ENCODE assay signal across 26 cellular contexts in genomic region chr6:91678679-91679078, GRCh38.
A peak's percentile ranks its signal among the peaks of the same experiment; 100 is the strongest.
DNase-seq lines count a peak whose midpoint lies in the region; ATAC-seq, FAIRE-seq and TF ChIP-seq lines count a peak whose summit lies in the region.
"Had no signal": no experiment of that assay in that cellular context is flagged by ENCODE, and none has a peak within 500 bp of the region (broad histone marks: within the 10 kb centered on the region; RNA-seq: fewer than 3 reads in every experiment).

No MANE protein-coding gene starts in this region.

- no peak overlapping the region for H3K9ac ChIP-seq in GM12878 (ENCODE audit: control insufficient read depth, insufficient read depth, low read length)
- H3K9ac ChIP-seq: BLaER1 had no signal

- DNase-seq in DMS79 (lab: John Stamatoyannopoulos, UW) (peak; percentile 79), NCI-H1105 (lab: John Stamatoyannopoulos, UW) (peak; percentile 76), NCI-H2107 treated with DMSO at 0.1 percent for 48 hours (lab: John Stamatoyannopoulos, UW; ENCODE audit: unreplicated experiment) (peak; percentile 90), GM12878 (ENCODE audit: low read depth, low spot score) (no peak), COLO829 (ENCODE audit: low spot score) (no peak), RPMI8226 (no peak), G401 (ENCODE audit: low spot score) (no peak)
- DNase-seq: activated CD4-positive, alpha-beta T cell treated with anti-CD3 and anti-CD28 coated beads, Interleukin-2, amount 10 ng/mL, durations not matched to agents 24 days and 14 days; activated naive CD4-positive, alpha-beta T cell treated with anti-CD3 and anti-CD28 coated beads for 36 hours; activated T-cell treated with anti-CD3 and anti-CD28 coated beads, Interleukin-2, amount 50 U/mL, for 48 hours; amygdala; Caco-2; islet precursor cell; Kasumi-1; NCI-H1048; NCI-H524 treated with DMSO at 0.1 percent for 48 hours; sigmoid colon; stimulated activated CD4-positive, alpha-beta T cell treated with anti-CD3 and anti-CD28 coated beads, Interleukin-15, amount 100 ng/mL, for 24 hours; stomach had no signal

- no peak overlapping the region for H3K27ac ChIP-seq in GM12878 (ENCODE audit: control insufficient read depth, insufficient read depth)
- H3K27ac ChIP-seq: BLaER1, coronary artery, sigmoid colon, stomach, tibial nerve had no signal

- H3K4me3 ChIP-seq in GM12878, result no peak overlapping the region
- H3K4me3 ChIP-seq: BLaER1, coronary artery, HAP-1, sigmoid colon, stomach, tibial nerve had no signal

- no peaks in the 10 kb centered on the region for H3K4me1 ChIP-seq in GM12878 (ENCODE audit: control insufficient read depth, insufficient read depth, low read length)
- H3K4me1 ChIP-seq: Caco-2, HAP-1, sigmoid colon, stomach, tibial nerve had no signal

- 0% methylated on average over 2 of the region's 2 CpGs for WGBS in GM12878 (ENCODE audit: insufficient coverage, insufficient replicate concordance, low lambda C conversion rate, missing lambda C conversion rate)

- CTCF ChIA-PET in GM12878 (lab: Yijun Ruan, JAX), result interaction anchor here (1.0 kb wide), 2 partner anchors 17 to 37 kb away, joined by 3 read pairs; no protein-coding TSS in a partner anchor

- no peak for TF ChIP-seq POLR2A in GM12878 (IDR thresholded peaks at IDR 0.05; ENCODE audit: low read depth, low read length)

- RAD21 ChIA-PET in GM12878 (lab: Charles Lee; ENCODE audit: unreplicated experiment), result no interaction called here

- SMC1A ChIA-PET in GM12878 (lab: Charles Lee; ENCODE audit: uncharacterized antibody, unreplicated experiment), result interaction anchor here (0.9 to 1.7 kb wide), 9 partner anchors 11 to 349 kb away, joined by 3 to 4 read pairs (median 3); no protein-coding TSS in a partner anchor

- H3K27me3 ChIP-seq in GM12878 (replicated peaks in 1 of 2; ENCODE audit: control insufficient read depth in 2 of 2, insufficient read depth in 2 of 2, low read length in 1 of 2), result no peaks in the 10 kb centered on the region
- H3K27me3 ChIP-seq: BLaER1, sigmoid colon, stomach, tibial nerve had no signal

- intact Hi-C loops in GM12878 (cut with micrococcal nuclease; ENCODE audit: unreplicated experiment), result no loop called here

- no peak overlapping the region for H3K4me2 ChIP-seq in GM12878 (ENCODE audit: control insufficient read depth, insufficient read depth)
- H3K4me2 ChIP-seq: BLaER1 had no signal

- TF ChIP-seq EP300 in GM12878 (IDR thresholded peaks at IDR 0.05; ENCODE audit: borderline replicate concordance in 1 of 2, control insufficient read depth in 1 of 2, low read depth in 2 of 2, low read length in 2 of 2), result no peak

- H2AFZ ChIP-seq in GM12878 (ENCODE audit: control insufficient read depth, low read depth, low read length), result no peak overlapping the region

- no peaks in the 10 kb centered on the region for H3K79me2 ChIP-seq in GM12878 (ENCODE audit: control insufficient read depth, insufficient read depth, low read length)

- TF ChIP-seq CTCF in GM12878 (IDR thresholded peaks at IDR 0.05 in 2 of 3, conservative IDR thresholded peaks at IDR 0.05 in 1 of 3; ENCODE audit: control insufficient read depth in 2 of 3, extremely low read depth in 1 of 3, insufficient read depth in 1 of 3, low read depth in 3 of 3, low read length in 3 of 3), result no peak

- peak; percentile 24; the same call in 2 of the 3 replicates for ATAC-seq in GM12878
- no peak for ATAC-seq in HG03135 (IDR thresholded peaks at IDR 0.05; ENCODE audit: unreplicated experiment)
- ATAC-seq: Right ventricle myocardium inferior had no signal

- POLR2A ChIA-PET in GM12878 (lab: Charles Lee), result interaction anchor here (0.6 kb wide), 1 partner anchor 33 kb away, joined by 4 read pairs; no protein-coding TSS in a partner anchor

- no peaks in the 10 kb centered on the region for H4K20me1 ChIP-seq in GM12878 (ENCODE audit: control insufficient read depth, insufficient read depth)
- H4K20me1 ChIP-seq: BLaER1 had no signal

- no TSS peak for BruUV-seq in GM12878 (replicated peaks; lab: Mats Ljungman, UMichigan)

- TF ChIP-seq RAD21 in GM12878 (IDR thresholded peaks at IDR 0.05; ENCODE audit: insufficient read depth, low read depth, low read length), result no peak

- FAIRE-seq in GM12878 (lab: Jason Lieb, UNC), result no peak
- FAIRE-seq: GM12892 had no signal

- no peaks in the 10 kb centered on the region for H3K36me3 ChIP-seq in GM12878 (ENCODE audit: control insufficient read depth in 2 of 2, insufficient read depth in 2 of 2, low read length in 1 of 2)
- H3K36me3 ChIP-seq: BLaER1, HAP-1, sigmoid colon, stomach, tibial nerve had no signal

- no peaks in the 10 kb centered on the region for H3K9me3 ChIP-seq in GM12878 (replicated peaks; ENCODE audit: control insufficient read depth, insufficient read depth, low read length)
- H3K9me3 ChIP-seq: BLaER1, Caco-2, HAP-1, sigmoid colon, stomach, tibial nerve had no signal

- in situ Hi-C loops in GM12878 (cut with MboI) (no loop called here), G401 (cut with HindIII; ENCODE audit: low sequenced_read_pairs) (no loop called here)

TF ChIP-seq in GM12878, 131 proteins besides CTCF, POLR2A, EP300 and RAD21:
- TF ChIP-seq USF2 (IDR thresholded peaks at IDR 0.05; ENCODE audit: borderline replicate concordance, low read depth, low read length) (no peak), SUPT20H (IDR thresholded peaks at IDR 0.05; ENCODE audit: borderline replicate concordance, control insufficient read depth, low read depth, low read length) (no peak), CREB1 (IDR thresholded peaks at IDR 0.05; ENCODE audit: low read depth) (no peak), GABPA (IDR thresholded peaks at IDR 0.05; ENCODE audit: low read depth) (no peak), SIX5 (IDR thresholded peaks at IDR 0.05; ENCODE audit: low read depth, low read length, severe bottlenecking) (no peak), PAX8 (IDR thresholded peaks at IDR 0.05) (no peak), DPF2 (IDR thresholded peaks at IDR 0.05) (no peak), E2F4 (IDR thresholded peaks at IDR 0.05; ENCODE audit: low read depth, low read length) (no peak), EGR1 (IDR thresholded peaks at IDR 0.05; ENCODE audit: borderline replicate concordance in 1 of 2, low read depth in 2 of 2, low read length in 2 of 2) (no peak)

Comparison
In these comparisons a context has a peak if more than half of its experiments do, and no peak if none do; other contexts are left out.
1. DNase-seq: peak in DMS79 (single experiment), NCI-H1105 (single experiment) and NCI-H2107 treated with DMSO at 0.1 percent for 48 hours (single experiment); none in GM12878 (single experiment), COLO829 (single experiment), RPMI8226 (single experiment) and G401 (single experiment).